ENCODE assay signal across 9 cellular contexts in the genomic region with DNA sequence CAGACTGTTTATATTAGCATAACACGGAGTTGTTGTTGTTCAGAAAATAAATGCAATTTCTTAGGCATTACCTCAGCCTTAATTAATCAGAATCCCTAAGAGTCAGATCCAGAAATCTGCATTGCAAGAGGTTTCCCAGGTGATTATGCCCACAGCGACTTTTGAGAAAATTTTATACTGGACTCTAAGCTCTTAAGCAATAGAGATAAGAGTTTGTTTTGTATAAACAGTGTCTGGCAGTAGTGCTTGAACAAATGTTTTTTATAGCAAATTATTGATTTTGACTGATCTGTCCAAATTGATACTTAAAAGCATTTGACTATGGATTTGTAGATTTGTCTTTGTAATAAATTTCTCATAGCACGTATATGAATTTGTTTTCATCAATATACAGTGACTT.
"Had no signal": no experiment of that assay in that cellular context is flagged by ENCODE, and none has a peak within 500 bp of the region (broad histone marks: within the 10 kb centered on the region; RNA-seq: fewer than 3 reads in every experiment).

No MANE protein-coding gene starts in this region.

- H3K4me1 ChIP-seq: HAP-1 had no signal

- H3K9ac ChIP-seq: GM23248 had no signal

- H3K27ac ChIP-seq: GM23248, HL-60 had no signal

- ATAC-seq: HCT116, K562 had no signal

- FAIRE-seq: K562 had no signal

- H2AFZ ChIP-seq: GM23248 had no signal

- H3K36me3 ChIP-seq: HAP-1 had no signal

- H3K9me3 ChIP-seq: HAP-1 had no signal

- H3K4me3 ChIP-seq: GM23248, HAP-1, K562 had no signal

- DNase-seq: GM23248, GOT3, H7, HFFc6, IMR-90 had no signal
